ENCODE assay signal across 1 cellular context in genomic region chr3:19816631-19817030, GRCh38.
TF ChIP-seq lines count a peak whose summit lies in the region.

No MANE protein-coding gene starts in this region.

TF ChIP-seq in GM12878, 131 proteins besides CTCF, POLR2A, EP300 and RAD21 (continued from another document):
- TF ChIP-seq CEBPZ (IDR thresholded peaks at IDR 0.05; ENCODE audit: low read depth, low read length), result no peak
